Comparison of ENCODE assay signal across 9 cellular contexts in genomic region chr7:136009488-136010079, GRCh38. TPM values are rescaled to one million over a fixed set of nuclear protein-coding genes. Genes with fewer than 3 reads are reported as not detected.
DNase-seq lines count a peak whose midpoint lies in the region; ATAC-seq and TF ChIP-seq lines count a peak whose summit lies in the region.
"Had no signal": no experiment of that assay in that cellular context is flagged by ENCODE, and none has a peak within 500 bp of the region (broad histone marks: within the 10 kb centered on the region; RNA-seq: fewer than 3 reads in every experiment).

No MANE protein-coding gene starts in this region.

- no peak overlapping the region for H3K4me3 ChIP-seq in fibroblast of villous mesenchyme (ENCODE audit: low read depth, low read length)
- H3K4me3 ChIP-seq: BLaER1 treated with 17β-estradiol and CSF1 and Interleukin-3, amounts not matched to agents 10 nM and 100 nM had no signal

- ATAC-seq in GM18907 (IDR thresholded peaks at IDR 0.05; ENCODE audit: unreplicated experiment): no peak

- DNase-seq in NCI-H1436 (lab: John Stamatoyannopoulos, UW) (peak; percentile 48), NCI-H1436 treated with DMSO at 0.1 percent for 48 hours (lab: John Stamatoyannopoulos, UW) (no peak), NCI-H1092 (lab: John Stamatoyannopoulos, UW) (peak; percentile 47), SKM-1 (lab: John Stamatoyannopoulos, UW; ENCODE audit: unreplicated experiment) (peak; percentile 13), fibroblast of villous mesenchyme (ENCODE audit: low read depth) (peak; percentile 61), pulmonary artery endothelial cell (ENCODE audit: low read depth, low spot score) (peak; percentile 5)
- DNase-seq in activated T-cell treated with anti-CD3 and anti-CD28 coated beads, Interleukin-2, amount 50 U/mL, for 48 hours: no peak

- TF ChIP-seq CTCF in fibroblast of villous mesenchyme (IDR thresholded peaks at IDR 0.05; ENCODE audit: insufficient read depth, low read depth, low read length): peak; percentile 65

RNA-seq across cellular contexts. Expression of gene MTPN, which starts 32.4 kb away (rescaled TPM):
- total RNA-seq in fibroblast of villous mesenchyme: 138 and 158 TPM in 2 replicates
- total RNA-seq in pulmonary artery endothelial cell: 153 and 159 TPM in 2 replicates

Comparison
In these comparisons a context has a peak if more than half of its experiments do, and no peak if none do; other contexts are left out.
1. DNase-seq: peak in NCI-H1436 (single experiment), NCI-H1092 (single experiment), SKM-1 (single experiment), fibroblast of villous mesenchyme (single experiment) and pulmonary artery endothelial cell (single experiment); none in NCI-H1436 treated with DMSO at 0.1 percent for 48 hours (single experiment) and activated T-cell treated with anti-CD3 and anti-CD28 coated beads, Interleukin-2, amount 50 U/mL, for 48 hours (0 of 2).